Comparison of ENCODE assay signal across 1 cellular context in the genomic region with DNA sequence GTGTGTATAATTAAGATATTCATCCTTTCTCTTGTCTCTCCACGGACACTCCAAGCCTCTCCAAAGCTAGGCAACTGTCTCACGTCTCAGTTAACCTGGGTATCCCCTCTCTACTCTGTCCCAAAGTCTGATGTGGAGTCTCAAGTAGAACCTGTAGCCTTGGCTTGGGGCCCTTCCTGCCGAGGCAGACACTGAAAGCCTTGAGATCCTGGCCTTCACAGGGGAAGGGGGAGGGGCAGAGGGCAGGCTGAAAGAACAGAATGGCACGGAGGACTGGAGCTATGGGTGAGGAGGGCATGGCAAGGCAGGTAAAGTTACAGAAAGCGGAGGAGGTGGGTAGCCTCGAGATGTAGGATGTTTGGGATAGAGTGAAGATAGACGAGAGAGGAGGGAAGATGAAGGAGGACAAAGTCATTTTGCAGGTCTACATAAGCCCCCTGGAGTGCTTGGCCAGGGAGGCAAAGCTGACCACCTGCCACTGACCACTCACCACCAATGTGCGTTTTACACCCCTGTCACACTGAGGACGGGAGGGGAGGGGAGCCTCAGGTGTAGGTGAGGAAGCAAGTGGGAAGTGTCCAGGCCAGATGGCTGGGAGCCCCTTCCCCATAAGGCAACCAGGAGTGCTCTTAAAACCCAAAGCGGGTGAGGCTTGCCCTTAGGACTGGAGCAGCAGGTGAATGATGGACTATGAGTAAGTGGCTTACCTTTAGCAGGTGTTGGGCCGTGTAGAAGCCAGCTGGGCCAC.
TF ChIP-seq lines count a peak whose summit lies in the region.

No MANE protein-coding gene starts in this region.

TF ChIP-seq in GM23338, 12 proteins besides CTCF, POLR2A, EP300 and RAD21:
- TF ChIP-seq, protein P1, sequence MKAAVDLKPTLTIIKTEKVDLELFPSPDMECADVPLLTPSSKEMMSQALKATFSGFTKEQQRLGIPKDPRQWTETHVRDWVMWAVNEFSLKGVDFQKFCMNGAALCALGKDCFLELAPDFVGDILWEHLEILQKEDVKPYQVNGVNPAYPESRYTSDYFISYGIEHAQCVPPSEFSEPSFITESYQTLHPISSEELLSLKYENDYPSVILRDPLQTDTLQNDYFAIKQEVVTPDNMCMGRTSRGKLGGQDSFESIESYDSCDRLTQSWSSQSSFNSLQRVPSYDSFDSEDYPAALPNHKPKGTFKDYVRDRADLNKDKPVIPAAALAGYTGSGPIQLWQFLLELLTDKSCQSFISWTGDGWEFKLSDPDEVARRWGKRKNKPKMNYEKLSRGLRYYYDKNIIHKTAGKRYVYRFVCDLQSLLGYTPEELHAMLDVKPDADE (IDR thresholded peaks at IDR 0.05), result no peak
- TF ChIP-seq ZNF114 (CRISPR knock-in tag; IDR thresholded peaks at IDR 0.05), result no peak
- TF ChIP-seq STAT1 (IDR thresholded peaks at IDR 0.05; ENCODE audit: unreplicated experiment), result no peak
- no peak for TF ChIP-seq NANOG (IDR thresholded peaks at IDR 0.05; ENCODE audit: borderline replicate concordance)
- no peak for TF ChIP-seq POLR2AphosphoS5 (IDR thresholded peaks at IDR 0.05; ENCODE audit: low read depth)
- no peak for TF ChIP-seq ZNF331 (CRISPR knock-in tag; IDR thresholded peaks at IDR 0.05; ENCODE audit: low read depth)
- no peak for TF ChIP-seq CREB1 (CRISPR knock-in tag; IDR thresholded peaks at IDR 0.05; ENCODE audit: low read depth)
- TF ChIP-seq, protein P2, sequence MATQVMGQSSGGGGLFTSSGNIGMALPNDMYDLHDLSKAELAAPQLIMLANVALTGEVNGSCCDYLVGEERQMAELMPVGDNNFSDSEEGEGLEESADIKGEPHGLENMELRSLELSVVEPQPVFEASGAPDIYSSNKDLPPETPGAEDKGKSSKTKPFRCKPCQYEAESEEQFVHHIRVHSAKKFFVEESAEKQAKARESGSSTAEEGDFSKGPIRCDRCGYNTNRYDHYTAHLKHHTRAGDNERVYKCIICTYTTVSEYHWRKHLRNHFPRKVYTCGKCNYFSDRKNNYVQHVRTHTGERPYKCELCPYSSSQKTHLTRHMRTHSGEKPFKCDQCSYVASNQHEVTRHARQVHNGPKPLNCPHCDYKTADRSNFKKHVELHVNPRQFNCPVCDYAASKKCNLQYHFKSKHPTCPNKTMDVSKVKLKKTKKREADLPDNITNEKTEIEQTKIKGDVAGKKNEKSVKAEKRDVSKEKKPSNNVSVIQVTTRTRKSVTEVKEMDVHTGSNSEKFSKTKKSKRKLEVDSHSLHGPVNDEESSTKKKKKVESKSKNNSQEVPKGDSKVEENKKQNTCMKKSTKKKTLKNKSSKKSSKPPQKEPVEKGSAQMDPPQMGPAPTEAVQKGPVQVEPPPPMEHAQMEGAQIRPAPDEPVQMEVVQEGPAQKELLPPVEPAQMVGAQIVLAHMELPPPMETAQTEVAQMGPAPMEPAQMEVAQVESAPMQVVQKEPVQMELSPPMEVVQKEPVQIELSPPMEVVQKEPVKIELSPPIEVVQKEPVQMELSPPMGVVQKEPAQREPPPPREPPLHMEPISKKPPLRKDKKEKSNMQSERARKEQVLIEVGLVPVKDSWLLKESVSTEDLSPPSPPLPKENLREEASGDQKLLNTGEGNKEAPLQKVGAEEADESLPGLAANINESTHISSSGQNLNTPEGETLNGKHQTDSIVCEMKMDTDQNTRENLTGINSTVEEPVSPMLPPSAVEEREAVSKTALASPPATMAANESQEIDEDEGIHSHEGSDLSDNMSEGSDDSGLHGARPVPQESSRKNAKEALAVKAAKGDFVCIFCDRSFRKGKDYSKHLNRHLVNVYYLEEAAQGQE (IDR thresholded peaks at IDR 0.05; ENCODE audit: unreplicated experiment), result no peak
- TF ChIP-seq, protein P3, sequence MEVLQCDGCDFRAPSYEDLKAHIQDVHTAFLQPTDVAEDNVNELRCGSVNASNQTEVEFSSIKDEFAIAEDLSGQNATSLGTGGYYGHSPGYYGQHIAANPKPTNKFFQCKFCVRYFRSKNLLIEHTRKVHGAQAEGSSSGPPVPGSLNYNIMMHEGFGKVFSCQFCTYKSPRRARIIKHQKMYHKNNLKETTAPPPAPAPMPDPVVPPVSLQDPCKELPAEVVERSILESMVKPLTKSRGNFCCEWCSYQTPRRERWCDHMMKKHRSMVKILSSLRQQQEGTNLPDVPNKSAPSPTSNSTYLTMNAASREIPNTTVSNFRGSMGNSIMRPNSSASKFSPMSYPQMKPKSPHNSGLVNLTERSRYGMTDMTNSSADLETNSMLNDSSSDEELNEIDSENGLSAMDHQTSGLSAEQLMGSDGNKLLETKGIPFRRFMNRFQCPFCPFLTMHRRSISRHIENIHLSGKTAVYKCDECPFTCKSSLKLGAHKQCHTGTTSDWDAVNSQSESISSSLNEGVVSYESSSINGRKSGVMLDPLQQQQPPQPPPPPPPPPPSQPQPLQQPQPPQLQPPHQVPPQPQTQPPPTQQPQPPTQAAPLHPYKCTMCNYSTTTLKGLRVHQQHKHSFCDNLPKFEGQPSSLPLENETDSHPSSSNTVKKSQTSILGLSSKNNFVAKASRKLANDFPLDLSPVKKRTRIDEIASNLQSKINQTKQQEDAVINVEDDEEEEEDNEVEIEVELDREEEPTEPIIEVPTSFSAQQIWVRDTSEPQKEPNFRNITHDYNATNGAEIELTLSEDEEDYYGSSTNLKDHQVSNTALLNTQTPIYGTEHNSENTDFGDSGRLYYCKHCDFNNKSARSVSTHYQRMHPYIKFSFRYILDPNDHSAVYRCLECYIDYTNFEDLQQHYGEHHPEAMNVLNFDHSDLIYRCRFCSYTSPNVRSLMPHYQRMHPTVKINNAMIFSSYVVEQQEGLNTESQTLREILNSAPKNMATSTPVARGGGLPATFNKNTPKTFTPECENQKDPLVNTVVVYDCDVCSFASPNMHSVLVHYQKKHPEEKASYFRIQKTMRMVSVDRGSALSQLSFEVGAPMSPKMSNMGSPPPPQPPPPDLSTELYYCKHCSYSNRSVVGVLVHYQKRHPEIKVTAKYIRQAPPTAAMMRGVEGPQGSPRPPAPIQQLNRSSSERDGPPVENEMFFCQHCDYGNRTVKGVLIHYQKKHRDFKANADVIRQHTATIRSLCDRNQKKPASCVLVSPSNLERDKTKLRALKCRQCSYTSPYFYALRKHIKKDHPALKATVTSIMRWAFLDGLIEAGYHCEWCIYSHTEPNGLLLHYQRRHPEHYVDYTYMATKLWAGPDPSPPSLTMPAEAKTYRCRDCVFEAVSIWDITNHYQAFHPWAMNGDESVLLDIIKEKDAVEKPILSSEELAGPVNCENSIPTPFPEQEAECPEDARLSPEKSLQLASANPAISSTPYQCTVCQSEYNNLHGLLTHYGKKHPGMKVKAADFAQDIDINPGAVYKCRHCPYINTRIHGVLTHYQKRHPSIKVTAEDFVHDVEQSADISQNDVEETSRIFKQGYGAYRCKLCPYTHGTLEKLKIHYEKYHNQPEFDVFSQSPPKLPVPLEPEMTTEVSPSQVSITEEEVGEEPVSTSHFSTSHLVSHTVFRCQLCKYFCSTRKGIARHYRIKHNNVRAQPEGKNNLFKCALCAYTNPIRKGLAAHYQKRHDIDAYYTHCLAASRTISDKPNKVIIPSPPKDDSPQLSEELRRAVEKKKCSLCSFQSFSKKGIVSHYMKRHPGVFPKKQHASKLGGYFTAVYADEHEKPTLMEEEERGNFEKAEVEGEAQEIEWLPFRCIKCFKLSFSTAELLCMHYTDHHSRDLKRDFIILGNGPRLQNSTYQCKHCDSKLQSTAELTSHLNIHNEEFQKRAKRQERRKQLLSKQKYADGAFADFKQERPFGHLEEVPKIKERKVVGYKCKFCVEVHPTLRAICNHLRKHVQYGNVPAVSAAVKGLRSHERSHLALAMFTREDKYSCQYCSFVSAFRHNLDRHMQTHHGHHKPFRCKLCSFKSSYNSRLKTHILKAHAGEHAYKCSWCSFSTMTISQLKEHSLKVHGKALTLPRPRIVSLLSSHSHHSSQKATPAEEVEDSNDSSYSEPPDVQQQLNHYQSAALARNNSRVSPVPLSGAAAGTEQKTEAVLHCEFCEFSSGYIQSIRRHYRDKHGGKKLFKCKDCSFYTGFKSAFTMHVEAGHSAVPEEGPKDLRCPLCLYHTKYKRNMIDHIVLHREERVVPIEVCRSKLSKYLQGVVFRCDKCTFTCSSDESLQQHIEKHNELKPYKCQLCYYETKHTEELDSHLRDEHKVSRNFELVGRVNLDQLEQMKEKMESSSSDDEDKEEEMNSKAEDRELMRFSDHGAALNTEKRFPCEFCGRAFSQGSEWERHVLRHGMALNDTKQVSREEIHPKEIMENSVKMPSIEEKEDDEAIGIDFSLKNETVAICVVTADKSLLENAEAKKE (CRISPR knock-in tag; IDR thresholded peaks at IDR 0.05), result no peak
